18 cellular contexts compared by ENCODE assay signal in genomic region chr6:121971886-121972285, GRCh38.
A peak's percentile ranks its signal among the peaks of the same experiment; 100 is the strongest.
DNase-seq lines count a peak whose midpoint lies in the region; ATAC-seq, FAIRE-seq and TF ChIP-seq lines count a peak whose summit lies in the region.
"Had no signal": no experiment of that assay in that cellular context is flagged by ENCODE, and none has a peak within 500 bp of the region (broad histone marks: within the 10 kb centered on the region; RNA-seq: fewer than 3 reads in every experiment).

No MANE protein-coding gene starts in this region.

- H3K4me3 ChIP-seq in adipocyte (ENCODE audit: low read length), result no peak overlapping the region
- H3K4me3 ChIP-seq: smooth muscle cell, tibial nerve had no signal

- DNase-seq in A172 (ENCODE audit: low spot score), result peak; percentile 5
- no peak for DNase-seq in H54 (ENCODE audit: insufficient read length, low spot score)
- DNase-seq in adipocyte (ENCODE audit: low read depth), result peak; percentile 40
- DNase-seq in hepatic stellate cell (ENCODE audit: low spot score), result peak; percentile 3
- no peak for DNase-seq in RKO (ENCODE audit: low spot score)
- DNase-seq in CD1c-positive myeloid dendritic cell (ENCODE audit: extremely low spot score), result no peak
- DNase-seq in activated effector memory CD4-positive, alpha-beta T cell treated with Interleukin-2 at 50 U/mL for 16 hours, result no peak
- DNase-seq: NCI-H146, NCI-H526 treated with DMSO at 0.1 percent for 48 hours, occipital lobe, PC-3, WERI-Rb-1 had no signal

- FAIRE-seq in H54 (lab: Jason Lieb, UNC), result peak; percentile 30
- FAIRE-seq: GM19239 had no signal

- no peaks in the 10 kb centered on the region for H3K27me3 ChIP-seq in adipocyte (replicated peaks; ENCODE audit: control insufficient read depth, insufficient read depth, low read length)
- H3K27me3 ChIP-seq: tibial nerve had no signal

- ATAC-seq in GM18511 (IDR thresholded peaks at IDR 0.05; ENCODE audit: unreplicated experiment), result no peak
- ATAC-seq: esophagus mucosa, PC-3 had no signal

- TF ChIP-seq POLR2A in H54 (IDR thresholded peaks at IDR 0.05; ENCODE audit: low read depth, low read length), result no peak

- H3K9me3 ChIP-seq in adipocyte (ENCODE audit: control insufficient read depth, low read length), result peaks cover 6% of the 10 kb centered on the region

- H3K4me1 ChIP-seq in adipocyte (ENCODE audit: control insufficient read depth, insufficient read depth, low read length), result peaks cover 31% of the 10 kb centered on the region
- H3K4me1 ChIP-seq: tibial nerve had no signal

- no peaks in the 10 kb centered on the region for H3K36me3 ChIP-seq in adipocyte (ENCODE audit: control insufficient read depth, insufficient read depth, low read length, severe bottlenecking)
- H3K36me3 ChIP-seq: tibial nerve, WERI-Rb-1 had no signal

- no peak overlapping the region for H3K9ac ChIP-seq in adipocyte (ENCODE audit: low read length)
- H3K9ac ChIP-seq: KMS-11 had no signal

Comparison
In these comparisons a context has a peak if more than half of its experiments do, and no peak if none do; other contexts are left out.
1. DNase-seq: peak in A172 (single experiment), adipocyte (single experiment) and hepatic stellate cell (single experiment); none in H54 (single experiment), RKO (single experiment), CD1c-positive myeloid dendritic cell (single experiment) and activated effector memory CD4-positive, alpha-beta T cell treated with Interleukin-2 at 50 U/mL for 16 hours (single experiment).